In genomic region chr4:143246977-143247376, GRCh38 we compare ENCODE assay signal across 25 cellular contexts.
"Had no signal": no experiment of that assay in that cellular context is flagged by ENCODE, and none has a peak within 500 bp of the region (broad histone marks: within the 10 kb centered on the region; RNA-seq: fewer than 3 reads in every experiment).

No MANE protein-coding gene starts in this region.

- H3K27me3 ChIP-seq: colonic mucosa, dorsolateral prefrontal cortex, esophagus muscularis mucosa, esophagus squamous epithelium, foreskin keratinocyte, gastrocnemius medialis, gastroesophageal sphincter, heart left ventricle, heart right ventricle, hepatocyte had no signal

- ATAC-seq: effector memory CD8-positive, alpha-beta T cell; esophagus mucosa; foreskin keratinocyte; gastrocnemius medialis; gastroesophageal sphincter; heart left ventricle; heart right ventricle had no signal

- DNase-seq: colonic mucosa; cortex of kidney; dermis blood vessel endothelial cell; dorsolateral prefrontal cortex; effector CD4-positive, alpha-beta T cell; effector CD8-positive, alpha-beta T cell; effector memory CD4-positive, alpha-beta T cell; effector memory CD8-positive, alpha-beta T cell; erythroblast; esophagus squamous epithelium; foreskin fibroblast; foreskin keratinocyte; foreskin melanocyte; gastrocnemius medialis; glutamatergic neuron; head of caudate nucleus; heart left ventricle; heart right ventricle had no signal

- H3K27ac ChIP-seq: colonic mucosa, coronary artery, dorsolateral prefrontal cortex, epithelial cell of prostate, esophagus muscularis mucosa, esophagus squamous epithelium, foreskin keratinocyte, gastrocnemius medialis, gastroesophageal sphincter, heart left ventricle, heart right ventricle, hepatocyte had no signal

- H3K4me1 ChIP-seq: colonic mucosa, gastrocnemius medialis had no signal

- H3K9me3 Mint-ChIP-seq: effector memory CD8-positive, alpha-beta T cell had no signal

- H3K4me3 Mint-ChIP-seq: dendritic cell treated with granulocyte-macrophage colony-stimulating factor and Interleukin-4, amounts not matched to agents 40 ng/mL and 50 ng/mL, for 4 days; effector memory CD8-positive, alpha-beta T cell had no signal

- H3K4me3 ChIP-seq: colonic mucosa, coronary artery, dorsolateral prefrontal cortex, esophagus muscularis mucosa, esophagus squamous epithelium, gastrocnemius medialis, gastroesophageal sphincter, heart left ventricle, heart right ventricle, hepatocyte had no signal

- H3K27ac Mint-ChIP-seq: dendritic cell treated with granulocyte-macrophage colony-stimulating factor and Interleukin-4, amounts not matched to agents 40 ng/mL and 50 ng/mL, for 4 days; effector memory CD8-positive, alpha-beta T cell had no signal

- H3K27me3 Mint-ChIP-seq: dendritic cell treated with granulocyte-macrophage colony-stimulating factor and Interleukin-4, amounts not matched to agents 40 ng/mL and 50 ng/mL, for 4 days had no signal

- H3K9me3 ChIP-seq: colonic mucosa, esophagus muscularis mucosa, esophagus squamous epithelium, gastrocnemius medialis, gastroesophageal sphincter, heart left ventricle had no signal

- H3K36me3 ChIP-seq: colonic mucosa, esophagus muscularis mucosa, esophagus squamous epithelium, gastrocnemius medialis, gastroesophageal sphincter, heart left ventricle, heart right ventricle had no signal
